12 cellular contexts compared by ENCODE assay signal in the genomic region with DNA sequence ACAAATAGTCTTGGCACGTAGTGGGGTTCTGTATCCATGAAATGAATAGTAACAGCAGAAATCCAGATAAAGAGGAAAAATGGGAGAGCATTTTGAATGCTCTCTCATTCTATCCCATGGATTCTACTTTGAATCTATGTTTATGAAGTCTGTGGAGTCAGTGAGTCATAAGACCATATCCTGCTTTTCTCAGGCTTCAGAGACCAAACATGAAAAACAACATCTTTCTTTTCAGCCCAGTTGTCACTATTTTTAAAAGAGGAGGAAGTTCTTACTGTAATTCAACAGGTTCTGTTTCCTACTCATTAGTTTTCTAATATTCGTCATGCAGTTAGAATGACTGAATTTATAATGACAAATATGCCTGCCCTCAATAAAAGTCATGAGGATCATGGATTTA. TPM values are rescaled to one million over a fixed set of nuclear protein-coding genes. Genes with fewer than 3 reads are reported as not detected.
DNase-seq lines count a peak whose midpoint lies in the region; ATAC-seq and TF ChIP-seq lines count a peak whose summit lies in the region.
"Had no signal": no experiment of that assay in that cellular context is flagged by ENCODE, and none has a peak within 500 bp of the region (broad histone marks: within the 10 kb centered on the region; RNA-seq: fewer than 3 reads in every experiment).

No MANE protein-coding gene starts in this region.

- no peaks in the 10 kb centered on the region for H3K9me3 ChIP-seq in vagina

- TF ChIP-seq POLR2A in vagina (IDR thresholded peaks at IDR 0.05) = no peak

- DNase-seq in activated naive CD4-positive, alpha-beta T cell treated with anti-CD3 and anti-CD28 coated beads, Interleukin-2, amount 50 U/mL, for 16 hours = no peak
- DNase-seq in activated naive CD8-positive, alpha-beta T cell treated with anti-CD3 and anti-CD28 coated beads, Interleukin-2, amount 50 U/mL, for 24 hours = no peak
- DNase-seq in iris pigment epithelial cell (ENCODE audit: low read depth) = peak; percentile 80
- DNase-seq in vagina (ENCODE audit: extremely low spot score in 2 of 2) = no peak
- DNase-seq in retina = no peak
- DNase-seq in stimulated activated naive B cell treated with anti-CD40 and anti-IgM and Interleukin-4, amounts not matched to agents 10 μg/mL and 1 μg/mL and 100 μg/mL, for 72 hours = no peak
- no peak for DNase-seq in putamen (ENCODE audit: low spot score)
- DNase-seq: activated naive CD4-positive, alpha-beta T cell treated with Interleukin-2 at 50 U/mL for 16 hours; NK-92 treated with Interleukin-12 subunit alpha and Interleukin-12 subunit beta, amount 100 ng/mL, for 24 hours; stimulated activated CD4-positive, alpha-beta T cell treated with anti-CD3 and anti-CD28 coated beads, Interleukin-4, amount 100 ng/mL, for 4 hours had no signal

- H3K4me3 Mint-ChIP-seq in activated naive CD4-positive, alpha-beta T cell treated with anti-CD3 and anti-CD28 coated beads, Interleukin-2, amount 50 U/mL, for 24 hours = peak overlapping the region; percentile 67
- no peak overlapping the region for H3K4me3 Mint-ChIP-seq in activated naive CD8-positive, alpha-beta T cell treated with anti-CD3 and anti-CD28 coated beads, Interleukin-2, amount 50 U/mL, for 24 hours
- no peak overlapping the region for H3K4me3 Mint-ChIP-seq in stimulated activated naive B cell treated with anti-CD40 and anti-IgM and Interleukin-4, amounts not matched to agents 10 μg/mL and 1 μg/mL and 100 μg/mL, for 72 hours

- TF ChIP-seq CTCF in vagina (IDR thresholded peaks at IDR 0.05) = no peak

- no peak for ATAC-seq in activated naive CD8-positive, alpha-beta T cell treated with anti-CD3 and anti-CD28 coated beads, Interleukin-2, amount 50 U/mL, for 24 hours
- ATAC-seq in stimulated activated naive B cell treated with anti-CD40 and anti-IgM and Interleukin-4, amounts not matched to agents 10 μg/mL and 1 μg/mL and 100 μg/mL, for 72 hours (replicated peaks) = no peak

- intact Hi-C loops in vagina (cut with DNase I) = no loop called here

- H3K36me3 Mint-ChIP-seq in activated naive CD4-positive, alpha-beta T cell treated with anti-CD3 and anti-CD28 coated beads, Interleukin-2, amount 50 U/mL, for 24 hours = no peaks in the 10 kb centered on the region
- no peaks in the 10 kb centered on the region for H3K36me3 Mint-ChIP-seq in activated naive CD8-positive, alpha-beta T cell treated with anti-CD3 and anti-CD28 coated beads, Interleukin-2, amount 50 U/mL, for 24 hours (ENCODE audit: low read depth)
- H3K36me3 Mint-ChIP-seq in stimulated activated naive B cell treated with anti-CD40 and anti-IgM and Interleukin-4, amounts not matched to agents 10 μg/mL and 1 μg/mL and 100 μg/mL, for 72 hours = no peaks in the 10 kb centered on the region

- no peak overlapping the region for H3K4me3 ChIP-seq in vagina

- H3K9me3 Mint-ChIP-seq in activated naive CD4-positive, alpha-beta T cell treated with anti-CD3 and anti-CD28 coated beads, Interleukin-2, amount 50 U/mL, for 24 hours = no peaks in the 10 kb centered on the region
- no peaks in the 10 kb centered on the region for H3K9me3 Mint-ChIP-seq in activated naive CD8-positive, alpha-beta T cell treated with anti-CD3 and anti-CD28 coated beads, Interleukin-2, amount 50 U/mL, for 24 hours
- peaks cover 0 to 4% of the 10 kb centered on the region in 2 donors for H3K9me3 Mint-ChIP-seq in stimulated activated naive B cell treated with anti-CD40 and anti-IgM and Interleukin-4, amounts not matched to agents 10 μg/mL and 1 μg/mL and 100 μg/mL, for 72 hours

- peaks cover 62% of the 10 kb centered on the region for H3K4me1 Mint-ChIP-seq in activated naive CD4-positive, alpha-beta T cell treated with anti-CD3 and anti-CD28 coated beads, Interleukin-2, amount 50 U/mL, for 24 hours
- peaks cover 52% of the 10 kb centered on the region for H3K4me1 Mint-ChIP-seq in activated naive CD8-positive, alpha-beta T cell treated with anti-CD3 and anti-CD28 coated beads, Interleukin-2, amount 50 U/mL, for 24 hours
- H3K4me1 Mint-ChIP-seq in stimulated activated naive B cell treated with anti-CD40 and anti-IgM and Interleukin-4, amounts not matched to agents 10 μg/mL and 1 μg/mL and 100 μg/mL, for 72 hours = peaks cover 29 to 54% of the 10 kb centered on the region in 2 donors

- H3K27ac ChIP-seq in vagina = peak overlapping the region; percentile 30
- H3K27ac ChIP-seq: KMS-11 had no signal

- no peaks in the 10 kb centered on the region for H3K27me3 Mint-ChIP-seq in activated naive CD4-positive, alpha-beta T cell treated with anti-CD3 and anti-CD28 coated beads, Interleukin-2, amount 50 U/mL, for 24 hours
- no peaks in the 10 kb centered on the region for H3K27me3 Mint-ChIP-seq in activated naive CD8-positive, alpha-beta T cell treated with anti-CD3 and anti-CD28 coated beads, Interleukin-2, amount 50 U/mL, for 24 hours
- H3K27me3 Mint-ChIP-seq in stimulated activated naive B cell treated with anti-CD40 and anti-IgM and Interleukin-4, amounts not matched to agents 10 μg/mL and 1 μg/mL and 100 μg/mL, for 72 hours = no peaks in the 10 kb centered on the region

- peak overlapping the region; percentile 3 for H3K27ac Mint-ChIP-seq in activated naive CD4-positive, alpha-beta T cell treated with anti-CD3 and anti-CD28 coated beads, Interleukin-2, amount 50 U/mL, for 24 hours
- peak overlapping the region; percentile 12 for H3K27ac Mint-ChIP-seq in activated naive CD8-positive, alpha-beta T cell treated with anti-CD3 and anti-CD28 coated beads, Interleukin-2, amount 50 U/mL, for 24 hours
- no peak overlapping the region for H3K27ac Mint-ChIP-seq in stimulated activated naive B cell treated with anti-CD40 and anti-IgM and Interleukin-4, amounts not matched to agents 10 μg/mL and 1 μg/mL and 100 μg/mL, for 72 hours

- H3K27me3 ChIP-seq in vagina = no peaks in the 10 kb centered on the region

- peaks cover 34% of the 10 kb centered on the region for H3K4me1 ChIP-seq in vagina

- no peaks in the 10 kb centered on the region for H3K36me3 ChIP-seq in vagina

RNA-seq across cellular contexts. Expression of a gene that starts 39.4 kb away (rescaled TPM):
- 106 TPM for total RNA-seq in vagina
